ENCODE assay signal across 8 cellular contexts in genomic region chr2:241701405-241702154, GRCh38. TPM values are rescaled to one million over a fixed set of nuclear protein-coding genes. Genes with fewer than 3 reads are reported as not detected.
DNase-seq lines count a peak whose midpoint lies in the region; TF ChIP-seq lines count a peak whose summit lies in the region.

Gene ING5, plus strand, starts transcription at chr2:241702039. Its CDS starts 27 bp downstream, at chr2:241702066.

- no peaks in the 10 kb centered on the region for H3K9me2 ChIP-seq in MM.1S (replicated peaks; ENCODE audit: insufficient read depth, low read length)

- H3K4me2 ChIP-seq in MM.1S (ENCODE audit: low read depth, low read length) (peak within 1 kb of the TSS; percentile 78), neural progenitor cell (peak within 1 kb of the TSS; percentile 87)

- TF ChIP-seq CTCF in MM.1S (IDR thresholded peaks at IDR 0.05; ENCODE audit: low read length): no peak
- TF ChIP-seq CTCF in foreskin fibroblast (IDR thresholded peaks at IDR 0.05; ENCODE audit: low read depth, low read length): no peak
- TF ChIP-seq CTCF in neural progenitor cell (IDR thresholded peaks at IDR 0.05): no peak

- peaks cover 10% of the 10 kb centered on the region for H3K9me3 Mint-ChIP-seq in neural progenitor cell

- peaks cover 8% of the 10 kb centered on the region for H3K27me3 Mint-ChIP-seq in neural progenitor cell (ENCODE audit: insufficient read depth, low read depth)

- H3K4me1 ChIP-seq in MM.1S (ENCODE audit: low read length): no peaks in the 10 kb centered on the region
- H3K4me1 ChIP-seq in SJCRH30: no peaks in the 10 kb centered on the region
- peaks cover 8% of the 10 kb centered on the region for H3K4me1 ChIP-seq in neural progenitor cell
- H3K4me1 ChIP-seq in stomach smooth muscle (ENCODE audit: control insufficient read depth, insufficient read depth, low read length): peaks cover 15% of the 10 kb centered on the region

- H3F3A ChIP-seq in MM.1S (ENCODE audit: insufficient read depth, low read length): no peaks in the 10 kb centered on the region
- peaks cover 7% of the 10 kb centered on the region for H3F3A ChIP-seq in neural progenitor cell (ENCODE audit: low read depth)

- peak within 1 kb of the TSS; percentile 95 for H3K27ac ChIP-seq in MM.1S (ENCODE audit: low read length)
- H3K27ac ChIP-seq in SJCRH30: peak within 1 kb of the TSS; percentile 96
- H3K27ac ChIP-seq in neural progenitor cell: peak within 1 kb of the TSS; percentile 94
- peak within 1 kb of the TSS; percentile 80 for H3K27ac ChIP-seq in stomach smooth muscle (ENCODE audit: low read length)

- H3K27ac Mint-ChIP-seq in neural progenitor cell: no peak within 1 kb of the TSS

- peak; percentile 89 for DNase-seq in G401 (ENCODE audit: low spot score)
- peak; percentile 90 for DNase-seq in HCEC 1CT
- DNase-seq in MM.1S: peak; percentile 92
- DNase-seq in SJCRH30: peak; percentile 96 to 97
- DNase-seq in activated gamma-delta T cell treated with Interleukin-2 at 50 U/mL for 16 hours: peak; percentile 97
- DNase-seq in foreskin fibroblast: peak; percentile 94 to 99
- DNase-seq in neural progenitor cell (ENCODE audit: low spot score): peak; percentile 98

- H3K9ac ChIP-seq in MM.1S (ENCODE audit: low read length) (peak within 1 kb of the TSS; percentile 98), neural progenitor cell (peak within 1 kb of the TSS; percentile 50), stomach smooth muscle (ENCODE audit: low read length in 2 of 2) (peak within 1 kb of the TSS; percentile 77 to 80)

- H3K4me1 Mint-ChIP-seq in neural progenitor cell: peaks cover 9% of the 10 kb centered on the region

- peaks cover 28% of the 10 kb centered on the region for H3K79me2 ChIP-seq in MM.1S (ENCODE audit: low read length)
- peaks cover 39% of the 10 kb centered on the region for H3K79me2 ChIP-seq in neural progenitor cell (ENCODE audit: low read depth)

- no peaks in the 10 kb centered on the region for H4K20me1 ChIP-seq in MM.1S (ENCODE audit: insufficient read depth, low read length)
- H4K20me1 ChIP-seq in neural progenitor cell (ENCODE audit: low read depth): peaks cover 14% of the 10 kb centered on the region

- H3K36me3 Mint-ChIP-seq in neural progenitor cell: peaks cover 22% of the 10 kb centered on the region

- H3K36me3 ChIP-seq in MM.1S (replicated peaks; ENCODE audit: insufficient read depth, low read length) (no peaks in the 10 kb centered on the region), SJCRH30 (peaks cover 22% of the 10 kb centered on the region), neural progenitor cell (peaks cover 15% of the 10 kb centered on the region), stomach smooth muscle (ENCODE audit: control insufficient read depth in 2 of 2, insufficient read depth in 2 of 2, low read length in 2 of 2) (peaks cover 5 to 6% of the 10 kb centered on the region in 2 donors)

- H3K4me3 Mint-ChIP-seq in neural progenitor cell: peak within 1 kb of the TSS; percentile 91

- H3K4me3 ChIP-seq in MM.1S (ENCODE audit: low read length): peak within 1 kb of the TSS; percentile 79
- peak within 1 kb of the TSS; percentile 87 for H3K4me3 ChIP-seq in SJCRH30
- H3K4me3 ChIP-seq in foreskin fibroblast (ENCODE audit: low read depth in 1 of 2, low read length in 2 of 2): peak within 1 kb of the TSS; percentile 78 to 86
- peak within 1 kb of the TSS; percentile 100 for H3K4me3 ChIP-seq in neural progenitor cell
- H3K4me3 ChIP-seq in stomach smooth muscle (ENCODE audit: low read length in 2 of 2): peak within 1 kb of the TSS; percentile 73 to 85

- H3K9me3 ChIP-seq in MM.1S (replicated peaks; ENCODE audit: insufficient read depth, low read length) (no peaks in the 10 kb centered on the region), SJCRH30 (replicated peaks) (no peaks in the 10 kb centered on the region), neural progenitor cell (ENCODE audit: low read depth) (no peaks in the 10 kb centered on the region), stomach smooth muscle (ENCODE audit: control insufficient read depth in 2 of 2, low read length in 2 of 2) (peaks cover 0 to under 1% of the 10 kb centered on the region in 2 donors)

- H3K27me3 ChIP-seq in MM.1S (replicated peaks; ENCODE audit: insufficient read depth, low read length) (no peaks in the 10 kb centered on the region), SJCRH30 (no peaks in the 10 kb centered on the region), neural progenitor cell (no peaks in the 10 kb centered on the region), stomach smooth muscle (ENCODE audit: control insufficient read depth in 1 of 2, insufficient read depth in 2 of 2, low read length in 2 of 2) (no peaks in the 10 kb centered on the region)

- in situ Hi-C loops in G401 (cut with HindIII; ENCODE audit: low sequenced_read_pairs): no loop called here

- H2AFZ ChIP-seq in MM.1S (ENCODE audit: low read length): no peak within 1 kb of the TSS
- peak within 1 kb of the TSS; percentile 26 for H2AFZ ChIP-seq in neural progenitor cell (replicated peaks)

RNA-seq across cellular contexts. Expression of gene ING5, which starts in this region (rescaled TPM):
- total RNA-seq in G401 (2014; rRNA removed; shearing (Covaris generic)): 21.6 and 65.8 TPM in 2 replicates
- 48.8 and 53.2 TPM in 2 replicates for total RNA-seq in SJCRH30 (2014; rRNA removed; shearing (Covaris generic))
- 38.2 and 49.0 TPM in 2 replicates for total RNA-seq in neural progenitor cell (ENCODE audit: low replicate concordance)

Comparison
In these comparisons a context has a peak if more than half of its experiments do, and no peak if none do; other contexts are left out.
1. Peak in every context shown above with its lines: DNase-seq, H3K4me3 ChIP-seq and H3K27ac ChIP-seq.